ENCODE assay signal across 14 cellular contexts in the genomic region with DNA sequence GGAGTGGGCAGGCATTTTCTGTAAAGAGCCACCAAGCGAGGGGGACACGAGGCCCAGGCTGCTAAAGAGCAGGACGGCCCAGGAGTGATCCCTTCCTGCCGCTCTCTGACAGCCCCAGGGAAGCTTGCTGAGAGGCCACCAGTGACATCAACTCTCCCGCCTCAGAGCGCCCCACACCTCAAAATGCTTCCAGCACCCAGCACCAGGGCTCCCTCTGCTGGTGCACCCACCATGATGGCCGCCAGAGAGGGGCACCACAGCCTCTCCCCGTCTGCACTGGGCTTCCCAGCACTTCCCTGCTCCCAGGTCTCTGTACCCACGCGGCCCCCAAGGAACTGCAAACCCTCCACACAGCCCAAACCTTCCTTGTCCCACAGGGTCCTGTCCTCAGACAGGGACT. TPM values are rescaled to one million over a fixed set of nuclear protein-coding genes. Genes with fewer than 3 reads are reported as not detected.
A peak's percentile ranks its signal among the peaks of the same experiment; 100 is the strongest.
DNase-seq lines count a peak whose midpoint lies in the region; ATAC-seq, FAIRE-seq and TF ChIP-seq lines count a peak whose summit lies in the region.
"Had no signal": no experiment of that assay in that cellular context is flagged by ENCODE, and none has a peak within 500 bp of the region (broad histone marks: within the 10 kb centered on the region; RNA-seq: fewer than 3 reads in every experiment).

No MANE protein-coding gene starts in this region.

- FAIRE-seq in small intestine (lab: Jason Lieb, UNC) = no peak
- FAIRE-seq: endometrium had no signal

- 88 to 92% (median 88%) methylated on average over 9 to 10 of the region's 10 CpGs for WGBS in small intestine, 3 donors
- 88 to 100% methylated on average over 4 to 10 of the region's 10 CpGs for WGBS in testis, 2 donors

- H3K27me3 Mint-ChIP-seq in activated naive CD4-positive, alpha-beta T cell treated with anti-CD3 and anti-CD28 coated beads for 36 hours (ENCODE audit: low read depth) = no peaks in the 10 kb centered on the region

- H3K9me3 ChIP-seq in small intestine (ENCODE audit: control insufficient read depth, low read depth) (no peaks in the 10 kb centered on the region), testis (no peaks in the 10 kb centered on the region)
- H3K9me3 ChIP-seq: stomach had no signal

- H3K27ac Mint-ChIP-seq in activated naive CD4-positive, alpha-beta T cell treated with anti-CD3 and anti-CD28 coated beads for 36 hours = no peak overlapping the region

- H3K27me3 ChIP-seq in small intestine (ENCODE audit: control insufficient read depth in 2 of 2, insufficient read depth in 2 of 2, low read length in 2 of 2) = no peaks in the 10 kb centered on the region
- H3K27me3 ChIP-seq in testis = no peaks in the 10 kb centered on the region
- H3K27me3 ChIP-seq: stomach had no signal

- H3K9me3 Mint-ChIP-seq in activated naive CD4-positive, alpha-beta T cell treated with anti-CD3 and anti-CD28 coated beads for 36 hours = peaks cover 5% of the 10 kb centered on the region

- H3K4me3 ChIP-seq in cardiac fibroblast (replicated peaks in 1 of 2; ENCODE audit: low read depth in 2 of 2, low read length in 2 of 2) (no peak overlapping the region), small intestine (ENCODE audit: low read depth in 1 of 2, low read length in 2 of 2) (no peak overlapping the region), testis (no peak overlapping the region)
- H3K4me3 ChIP-seq: stomach had no signal

- no peaks in the 10 kb centered on the region for H3K4me1 ChIP-seq in small intestine (ENCODE audit: control insufficient read depth in 2 of 2, insufficient read depth in 1 of 2, low read depth in 1 of 2, low read length in 1 of 2)
- H3K4me1 ChIP-seq in testis = no peaks in the 10 kb centered on the region
- H3K4me1 ChIP-seq: stomach had no signal

- H3K36me3 Mint-ChIP-seq in activated naive CD4-positive, alpha-beta T cell treated with anti-CD3 and anti-CD28 coated beads for 36 hours (ENCODE audit: low read depth) = peaks cover 11% of the 10 kb centered on the region

- intact Hi-C loops in activated naive CD4-positive, alpha-beta T cell treated with anti-CD3 and anti-CD28 coated beads for 36 hours (cut with micrococcal nuclease) = no loop called here
- intact Hi-C loops in testis (cut with DNase I; ENCODE audit: low total_unique reads) = no loop called here

- peak; percentile 29 for DNase-seq in activated naive CD4-positive, alpha-beta T cell treated with anti-CD3 and anti-CD28 coated beads for 36 hours
- no peak for DNase-seq in activated naive CD4-positive, alpha-beta T cell (lab: John Stamatoyannopoulos, UW)
- DNase-seq in cardiac fibroblast (ENCODE audit: low read depth in 2 of 2) (peak; percentile 5 to 9), small intestine (peak; percentile 2), occipital lobe (lab: John Stamatoyannopoulos, UW) (no peak), testis (no peak)
- DNase-seq: activated gamma-delta T cell, left ventricle myocardium superior, NCI-H1436, SIG-M5, stomach had no signal

- H3K27ac ChIP-seq in small intestine (ENCODE audit: low read depth in 1 of 2, low read length in 1 of 2) = no peak overlapping the region
- no peak overlapping the region for H3K27ac ChIP-seq in testis
- H3K27ac ChIP-seq: stomach had no signal

- peaks cover 6 to 30% of the 10 kb centered on the region in 2 donors for H3K36me3 ChIP-seq in small intestine (ENCODE audit: control insufficient read depth in 2 of 2, insufficient read depth in 2 of 2, low read length in 2 of 2)
- no peaks in the 10 kb centered on the region for H3K36me3 ChIP-seq in testis (ENCODE audit: low read depth, missing control alignments)

- CTCF ChIA-PET in activated naive CD4-positive, alpha-beta T cell treated with anti-CD3 and anti-CD28 coated beads for 36 hours (lab: Charles Lee) = interaction anchor here (1.7 kb wide), 1 partner anchor 149 kb away, joined by 8 read pairs; no protein-coding TSS in a partner anchor

- TF ChIP-seq CTCF in LNCAP (IDR thresholded peaks at IDR 0.05) = peak; percentile 15; the same call in 1 of the 2 replicates
- TF ChIP-seq CTCF in cardiac fibroblast (IDR thresholded peaks at IDR 0.05; ENCODE audit: low read depth, low read length) = peak; percentile 35
- no peak for TF ChIP-seq CTCF in testis (IDR thresholded peaks at IDR 0.05)

- no peaks in the 10 kb centered on the region for H3K4me1 Mint-ChIP-seq in activated naive CD4-positive, alpha-beta T cell treated with anti-CD3 and anti-CD28 coated beads for 36 hours (ENCODE audit: low read depth)

- no peak for TF ChIP-seq POLR2A in testis (IDR thresholded peaks at IDR 0.05)

- no peak overlapping the region for H3K4me3 Mint-ChIP-seq in activated naive CD4-positive, alpha-beta T cell treated with anti-CD3 and anti-CD28 coated beads for 36 hours

- no peak for ATAC-seq in GM21576 (IDR thresholded peaks at IDR 0.05; ENCODE audit: unreplicated experiment)
- ATAC-seq: left ventricle myocardium superior had no signal

RNA-seq across cellular contexts. Expression of a gene that starts 40.4 kb away (rescaled TPM):
- total RNA-seq in activated naive CD4-positive, alpha-beta T cell treated with anti-CD3 and anti-CD28 coated beads for 36 hours = 10 to 100 TPM; 87.6 to 96.8 TPM
- polyA plus RNA-seq in small intestine (100 to 1,000 TPM; 173 to 463 (median 287) TPM), testis (ENCODE audit: insufficient read depth, low read depth, low replicate concordance) (130 TPM)
- total RNA-seq in occipital lobe (45.2 TPM), testis (100 to 1,000 TPM; 226 to 229 TPM)

RNA-seq across cellular contexts. Expression of a gene that starts 40.5 kb away (rescaled TPM):
- 10 to 100 TPM; 13.9 to 15.8 TPM for total RNA-seq in activated naive CD4-positive, alpha-beta T cell treated with anti-CD3 and anti-CD28 coated beads for 36 hours
- polyA plus RNA-seq in small intestine = 10 to 100 TPM; 23.1 to 29.5 (median 25.4) TPM
- total RNA-seq in occipital lobe = 30.3 TPM
- 10 to 100 TPM; 69.2 to 88.2 TPM for total RNA-seq in testis
- 50.5 TPM for polyA plus RNA-seq in testis (ENCODE audit: insufficient read depth, low read depth, low replicate concordance)

Comparison
In these comparisons a context has a peak if more than half of its experiments do, and no peak if none do; other contexts are left out.
1. DNase-seq: peak in activated naive CD4-positive, alpha-beta T cell treated with anti-CD3 and anti-CD28 coated beads for 36 hours (single experiment), cardiac fibroblast (2 of 2) and small intestine (single experiment); none in activated naive CD4-positive, alpha-beta T cell (0 of 4), occipital lobe (single experiment) and testis (single experiment).
2. CTCF ChIP-seq: peak in LNCAP (single experiment) and cardiac fibroblast (single experiment); none in testis (0 of 3).